In the genomic region with DNA sequence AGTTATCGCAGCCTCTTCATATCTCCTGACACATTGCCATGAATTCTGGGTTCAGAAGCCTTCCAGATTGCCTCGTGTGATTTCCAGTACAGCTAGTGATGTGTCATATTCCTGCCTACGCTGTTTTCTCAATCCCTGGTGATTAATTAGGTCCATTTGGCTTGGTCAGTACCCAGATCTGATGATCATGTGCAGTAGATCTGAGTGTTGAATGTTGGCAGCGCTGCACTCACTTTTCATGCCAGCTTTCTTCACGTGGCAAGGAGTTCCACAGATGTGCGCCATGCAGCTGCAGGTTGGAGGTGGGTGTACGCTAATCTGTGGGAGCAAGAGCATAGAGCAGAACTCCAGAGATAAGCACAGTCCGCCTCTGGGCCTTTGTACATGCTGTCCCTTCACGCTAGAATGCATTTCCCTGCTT, we compare ENCODE assay signal across 15 cellular contexts.
DNase-seq lines count a peak whose midpoint lies in the region; ATAC-seq and TF ChIP-seq lines count a peak whose summit lies in the region.
"Had no signal": no experiment of that assay in that cellular context is flagged by ENCODE, and none has a peak within 500 bp of the region (broad histone marks: within the 10 kb centered on the region; RNA-seq: fewer than 3 reads in every experiment).

No MANE protein-coding gene starts in this region.

- no peak for ATAC-seq in GM21717 (IDR thresholded peaks at IDR 0.05; ENCODE audit: unreplicated experiment)

- H3K27ac ChIP-seq in osteoblast (ENCODE audit: low read depth, low read length), result no peak overlapping the region
- H3K27ac ChIP-seq: colonic mucosa, epithelial cell of prostate had no signal

- no peak overlapping the region for H2AFZ ChIP-seq in osteoblast (ENCODE audit: low read length)

- H3K4me3 ChIP-seq in adipocyte (ENCODE audit: low read length) (peak overlapping the region; percentile 10), osteoblast (ENCODE audit: insufficient read depth, low read length) (no peak overlapping the region)
- H3K4me3 ChIP-seq: colonic mucosa had no signal

- H3K9me3 ChIP-seq in adipocyte (ENCODE audit: control insufficient read depth, low read length) (no peaks in the 10 kb centered on the region), osteoblast (ENCODE audit: low read depth, low read length) (no peaks in the 10 kb centered on the region)
- H3K9me3 ChIP-seq: colonic mucosa had no signal

- DNase-seq in Daoy (ENCODE audit: low read depth), result peak; percentile 43
- DNase-seq in adipocyte (ENCODE audit: low read depth), result no peak
- peak; percentile 2 for DNase-seq in fibroblast of the conjunctiva (ENCODE audit: low read depth)
- peak; percentile 68 for DNase-seq in osteoblast (ENCODE audit: insufficient read length, low spot score, missing footprints)
- no peak for DNase-seq in DMS 273 (lab: John Stamatoyannopoulos, UW; ENCODE audit: unreplicated experiment)
- no peak for DNase-seq in NCI-H526 treated with DMSO at 0.1 percent for 48 hours (lab: John Stamatoyannopoulos, UW)
- DNase-seq in MV-4-11 (lab: John Stamatoyannopoulos, UW), result no peak
- DNase-seq: activated naive CD8-positive, alpha-beta T cell treated with anti-CD3 and anti-CD28 coated beads for 36 hours; colonic mucosa; DMS 273 treated with DMSO at 0.1 percent for 48 hours; KBM-7; NCI-H1436; NCI-H526 had no signal

- no peaks in the 10 kb centered on the region for H3K79me2 ChIP-seq in osteoblast (ENCODE audit: insufficient read depth, low read length)

- no peak for TF ChIP-seq CTCF in osteoblast (IDR thresholded peaks at IDR 0.05; ENCODE audit: extremely low read depth, low read depth, low read length)

- H3K4me2 ChIP-seq in osteoblast (ENCODE audit: insufficient read depth, low read length), result no peak overlapping the region

- H3K4me1 ChIP-seq in adipocyte (ENCODE audit: control insufficient read depth, insufficient read depth, low read length) (peaks cover 29% of the 10 kb centered on the region), osteoblast (ENCODE audit: insufficient read depth, low read length) (no peaks in the 10 kb centered on the region)
- H3K4me1 ChIP-seq: colonic mucosa had no signal

- no peaks in the 10 kb centered on the region for H4K20me1 ChIP-seq in osteoblast (ENCODE audit: insufficient read depth, low read length)

- no peak overlapping the region for H3K9ac ChIP-seq in adipocyte (ENCODE audit: low read length)

- H3K36me3 ChIP-seq in adipocyte (ENCODE audit: control insufficient read depth, insufficient read depth, low read length, severe bottlenecking) (no peaks in the 10 kb centered on the region), osteoblast (ENCODE audit: insufficient read depth, low read length) (no peaks in the 10 kb centered on the region)
- H3K36me3 ChIP-seq: colonic mucosa had no signal

- H3K27me3 ChIP-seq in adipocyte (replicated peaks; ENCODE audit: control insufficient read depth, insufficient read depth, low read length) (peaks cover 6% of the 10 kb centered on the region), osteoblast (ENCODE audit: insufficient read depth, low read length) (peaks cover 2% of the 10 kb centered on the region)
- H3K27me3 ChIP-seq: colonic mucosa had no signal

Comparison
In these comparisons a context has a peak if more than half of its experiments do, and no peak if none do; other contexts are left out.
1. DNase-seq: peak in Daoy (single experiment), fibroblast of the conjunctiva (single experiment) and osteoblast (single experiment); none in adipocyte (single experiment), DMS 273 (single experiment), NCI-H526 treated with DMSO at 0.1 percent for 48 hours (single experiment) and MV-4-11 (single experiment).